25 cellular contexts compared by ENCODE assay signal in the genomic region with DNA sequence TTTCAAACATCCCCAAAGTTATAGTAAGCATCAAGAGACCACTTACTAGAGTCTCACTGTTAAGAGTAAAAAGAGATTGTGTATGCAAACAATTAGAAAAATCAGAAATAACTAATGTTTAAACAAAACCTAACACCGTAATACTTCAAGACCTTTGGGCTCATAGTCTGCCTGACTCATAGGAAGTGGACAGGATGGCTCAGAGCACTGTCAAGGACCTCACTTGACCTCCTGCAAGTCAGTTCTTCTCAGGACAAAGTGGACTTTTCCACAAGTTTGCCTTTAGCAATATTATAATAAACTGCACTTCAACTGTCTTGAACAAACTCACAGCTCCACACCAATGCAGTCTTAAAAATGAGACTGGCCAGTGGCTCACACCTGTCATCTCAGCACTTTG. TPM values are rescaled to one million over a fixed set of nuclear protein-coding genes. Genes with fewer than 3 reads are reported as not detected.
"Had no signal": no experiment of that assay in that cellular context is flagged by ENCODE, and none has a peak within 500 bp of the region (broad histone marks: within the 10 kb centered on the region; RNA-seq: fewer than 3 reads in every experiment).

No MANE protein-coding gene starts in this region.

- H3K36me3 ChIP-seq: esophagus muscularis mucosa, lower lobe of right lung, sigmoid colon, uterus had no signal

- H3K4me1 ChIP-seq: esophagus muscularis mucosa, lower lobe of right lung, sigmoid colon, uterus had no signal

- H2AFZ ChIP-seq: hepatocyte had no signal

- H3K4me2 ChIP-seq: hepatocyte, smooth muscle cell had no signal

- H3K27ac ChIP-seq: dorsolateral prefrontal cortex, esophagus muscularis mucosa, hepatocyte, lower lobe of right lung, sigmoid colon, uterus had no signal

- H3K27me3 ChIP-seq: esophagus muscularis mucosa, hepatocyte, sigmoid colon, uterus had no signal

- ATAC-seq: activated naive CD8-positive, alpha-beta T cell treated with anti-CD3 and anti-CD28 coated beads, Interleukin-2, amount 50 U/mL, for 24 hours; activated T-cell treated with anti-CD3 and anti-CD28 coated beads, Interleukin-2, amount 50 U/mL, for 72 hours; effector memory CD8-positive, alpha-beta T cell; left lobe of liver; stimulated activated naive B cell treated with anti-CD40 and anti-IgM and Interleukin-4, amounts not matched to agents 10 μg/mL and 1 μg/mL and 100 μg/mL, for 72 hours had no signal

- H3K9me3 ChIP-seq: esophagus muscularis mucosa, lower lobe of right lung, sigmoid colon, uterus had no signal

- H3K4me3 ChIP-seq: dorsolateral prefrontal cortex, esophagus muscularis mucosa, hepatocyte, lower lobe of right lung, sigmoid colon, smooth muscle cell, uterus had no signal

- DNase-seq: activated CD4-positive, alpha-beta memory T cell treated with anti-CD3 and anti-CD28 coated beads for 36 hours; activated CD4-positive, alpha-beta T cell treated with anti-CD3 and anti-CD28 coated beads for 48 hours; activated CD4-positive, CD25-positive, alpha-beta regulatory T cell; activated gamma-delta T cell; activated naive CD4-positive, alpha-beta T cell treated with anti-CD3 and anti-CD28 coated beads, Interleukin-2, amount 50 U/mL, for 16 hours; activated naive CD8-positive, alpha-beta T cell treated with anti-CD3 and anti-CD28 coated beads, Interleukin-2, amount 50 U/mL, for 24 hours; activated T-cell treated with anti-CD3 and anti-CD28 coated beads, Interleukin-2, amount 50 U/mL, for 72 hours; dorsolateral prefrontal cortex; effector memory CD8-positive, alpha-beta T cell; immature natural killer cell; lower lobe of right lung; naive B cell; retina; sigmoid colon; stimulated activated CD4-positive, alpha-beta T cell treated with anti-CD3 and anti-CD28 coated beads, Interleukin-2, amount 100 ng/mL, for 48 hours; stimulated activated CD8-positive, alpha-beta memory T cell treated with anti-CD3 and anti-CD28 coated beads, Interleukin-4, amount 100 ng/mL, for 48 hours; stimulated activated naive B cell treated with anti-CD40 and anti-IgM and Interleukin-4, amounts not matched to agents 10 μg/mL and 1 μg/mL and 100 μg/mL, for 72 hours; trophoblast cell; uterus had no signal

RNA-seq across cellular contexts. Expression of a gene that starts 34.8 kb away (rescaled TPM):
- total RNA-seq: activated CD4-positive, alpha-beta memory T cell treated with anti-CD3 and anti-CD28 coated beads for 36 hours; activated T-cell treated with anti-CD3 and anti-CD28 coated beads, Interleukin-2, amount 50 U/mL, for 72 hours; left lobe of liver; progenitor cell of endocrine pancreas had no signal
- polyA plus RNA-seq: neural cell, smooth muscle cell had no signal
